ENCODE assay signal across 9 cellular contexts in the genomic region with DNA sequence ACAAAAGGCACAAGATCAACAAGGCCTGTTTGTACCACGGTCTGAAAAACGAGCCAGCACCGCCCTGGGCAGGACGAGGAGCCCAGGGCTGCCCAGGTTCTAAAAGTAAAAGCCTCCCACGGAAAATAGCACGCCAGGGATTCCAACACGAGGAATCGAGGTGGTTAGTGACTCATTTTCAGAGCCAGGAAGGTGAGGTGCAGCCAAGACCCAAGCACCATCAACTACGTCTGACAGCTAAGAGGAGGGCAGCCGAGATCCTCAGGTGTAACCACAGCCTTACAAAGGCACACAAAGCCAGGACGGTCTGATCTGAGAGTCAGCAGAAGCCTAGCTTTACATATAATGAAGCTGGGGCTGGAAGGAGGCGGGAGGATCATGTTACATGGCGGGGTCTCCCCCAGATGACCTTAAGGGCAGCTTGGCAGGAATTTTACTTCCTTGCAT. TPM values are rescaled to one million over a fixed set of nuclear protein-coding genes. Genes with fewer than 3 reads are reported as not detected.
DNase-seq lines count a peak whose midpoint lies in the region; ATAC-seq and TF ChIP-seq lines count a peak whose summit lies in the region.
"Had no signal": no experiment of that assay in that cellular context is flagged by ENCODE, and none has a peak within 500 bp of the region (broad histone marks: within the 10 kb centered on the region; RNA-seq: fewer than 3 reads in every experiment).

No MANE protein-coding gene starts in this region.

- no peaks in the 10 kb centered on the region for H3K9me3 ChIP-seq in transverse colon

- no peak for TF ChIP-seq EP300 in transverse colon (IDR thresholded peaks at IDR 0.05; ENCODE audit: low read depth)

- H3K27me3 Mint-ChIP-seq in activated naive CD4-positive, alpha-beta T cell treated with anti-CD3 and anti-CD28 coated beads for 36 hours (ENCODE audit: low read depth) = no peaks in the 10 kb centered on the region
- H3K27me3 Mint-ChIP-seq in activated T-cell treated with anti-CD3 and anti-CD28 coated beads, Interleukin-2, amount 50 U/mL, for 72 hours (ENCODE audit: low read depth) = no peaks in the 10 kb centered on the region
- H3K27me3 Mint-ChIP-seq in stimulated activated naive CD8-positive, alpha-beta T cell treated with anti-CD3 and anti-CD28 coated beads, Interleukin-15, Interleukin-2, amounts not matched to agents 100 ng/mL and 50 ng/mL, for 24 hours = no peaks in the 10 kb centered on the region

- WGBS in transverse colon (ENCODE audit: low coverage in 1 of 2), 2 donors = 60 to 76% methylated on average over 2 to 13 of the region's 13 CpGs

- no peaks in the 10 kb centered on the region for H3K9me3 Mint-ChIP-seq in activated naive CD4-positive, alpha-beta T cell treated with anti-CD3 and anti-CD28 coated beads for 36 hours
- no peaks in the 10 kb centered on the region for H3K9me3 Mint-ChIP-seq in activated T-cell treated with anti-CD3 and anti-CD28 coated beads, Interleukin-2, amount 50 U/mL, for 72 hours
- H3K9me3 Mint-ChIP-seq in stimulated activated naive CD8-positive, alpha-beta T cell treated with anti-CD3 and anti-CD28 coated beads, Interleukin-15, Interleukin-2, amounts not matched to agents 100 ng/mL and 50 ng/mL, for 24 hours = no peaks in the 10 kb centered on the region

- no peak for TF ChIP-seq CTCF in transverse colon (IDR thresholded peaks at IDR 0.05)

- H3K4me1 Mint-ChIP-seq in activated naive CD4-positive, alpha-beta T cell treated with anti-CD3 and anti-CD28 coated beads for 36 hours (ENCODE audit: low read depth) = peaks cover 73% of the 10 kb centered on the region
- H3K4me1 Mint-ChIP-seq in activated T-cell treated with anti-CD3 and anti-CD28 coated beads, Interleukin-2, amount 50 U/mL, for 72 hours (ENCODE audit: low read depth) = peaks cover 69% of the 10 kb centered on the region
- H3K4me1 Mint-ChIP-seq in stimulated activated naive CD8-positive, alpha-beta T cell treated with anti-CD3 and anti-CD28 coated beads, Interleukin-15, Interleukin-2, amounts not matched to agents 100 ng/mL and 50 ng/mL, for 24 hours (ENCODE audit: low read depth) = peaks cover 69% of the 10 kb centered on the region

- CTCF ChIA-PET in activated naive CD4-positive, alpha-beta T cell treated with anti-CD3 and anti-CD28 coated beads for 36 hours (lab: Charles Lee) = interaction anchor here (0.5 to 1.4 kb wide), 4 partner anchors 13 to 27 kb away, joined by 3 to 6 read pairs (median 4); no protein-coding TSS in a partner anchor

- H3K27ac Mint-ChIP-seq in activated naive CD4-positive, alpha-beta T cell treated with anti-CD3 and anti-CD28 coated beads for 36 hours = peak overlapping the region; percentile 82
- peak overlapping the region; percentile 72 for H3K27ac Mint-ChIP-seq in activated T-cell treated with anti-CD3 and anti-CD28 coated beads, Interleukin-2, amount 50 U/mL, for 72 hours
- H3K27ac Mint-ChIP-seq in stimulated activated naive CD8-positive, alpha-beta T cell treated with anti-CD3 and anti-CD28 coated beads, Interleukin-15, Interleukin-2, amounts not matched to agents 100 ng/mL and 50 ng/mL, for 24 hours = peak overlapping the region; percentile 56

- DNase-seq in activated naive CD4-positive, alpha-beta T cell treated with anti-CD3 and anti-CD28 coated beads for 36 hours = peak; percentile 50
- no peak for DNase-seq in activated naive CD4-positive, alpha-beta T cell treated with Interleukin-2 at 50 U/mL for 16 hours
- DNase-seq in activated T-cell treated with anti-CD3 and anti-CD28 coated beads, Interleukin-2, amount 50 U/mL, for 72 hours = peak in 1 of 2 donors; percentile 28
- DNase-seq in iPS-NIHi7 (ENCODE audit: extremely low spot score) = peak; percentile 52
- DNase-seq in transverse colon = no peak
- DNase-seq in NCI-H1417 treated with DMSO at 0.1 percent for 48 hours (lab: John Stamatoyannopoulos, UW) = no peak
- no peak for DNase-seq in KBM-7
- DNase-seq: PC-9 had no signal

- H3K4me3 ChIP-seq in transverse colon = no peak overlapping the region
- H3K4me3 ChIP-seq: PC-9 had no signal

- H3K36me3 ChIP-seq in transverse colon = no peaks in the 10 kb centered on the region

- intact Hi-C loops in activated naive CD4-positive, alpha-beta T cell treated with anti-CD3 and anti-CD28 coated beads for 36 hours (cut with micrococcal nuclease) = loop anchor here (1.0 kb wide), 1 partner anchor 10 kb away; no protein-coding TSS in a partner anchor
- intact Hi-C loops in transverse colon (cut with DNase I; ENCODE audit: low total_unique reads) = no loop called here

- in situ Hi-C loops in transverse colon (cut with MboI; ENCODE audit: low pct_ligation_motif_present in 1 of 4, low pct_unique_long_range_greater_than_20kb in 1 of 4, low sequenced_read_pairs in 3 of 4) = no loop called here
- in situ Hi-C loops in KBM-7 (cut with MboI; ENCODE audit: low pct_unique_long_range_greater_than_20kb, low sequenced_read_pairs) = no loop called here

- peaks cover 6% of the 10 kb centered on the region for H3K36me3 Mint-ChIP-seq in activated naive CD4-positive, alpha-beta T cell treated with anti-CD3 and anti-CD28 coated beads for 36 hours (ENCODE audit: low read depth)
- no peaks in the 10 kb centered on the region for H3K36me3 Mint-ChIP-seq in activated T-cell treated with anti-CD3 and anti-CD28 coated beads, Interleukin-2, amount 50 U/mL, for 72 hours (ENCODE audit: insufficient read depth in 2 of 2)
- peaks cover 21% of the 10 kb centered on the region for H3K36me3 Mint-ChIP-seq in stimulated activated naive CD8-positive, alpha-beta T cell treated with anti-CD3 and anti-CD28 coated beads, Interleukin-15, Interleukin-2, amounts not matched to agents 100 ng/mL and 50 ng/mL, for 24 hours (ENCODE audit: low read depth)

- no peak for TF ChIP-seq POLR2A in transverse colon (IDR thresholded peaks at IDR 0.05)

- H3K27me3 ChIP-seq in transverse colon = no peaks in the 10 kb centered on the region

- H3K4me1 ChIP-seq in transverse colon = peaks cover 0 to 5% (median 0%) of the 10 kb centered on the region in 4 donors

- H3K4me3 Mint-ChIP-seq in activated naive CD4-positive, alpha-beta T cell treated with anti-CD3 and anti-CD28 coated beads for 36 hours = peak overlapping the region; percentile 9
- H3K4me3 Mint-ChIP-seq in activated T-cell treated with anti-CD3 and anti-CD28 coated beads, Interleukin-2, amount 50 U/mL, for 72 hours = peak overlapping the region; percentile 73 to 80
- H3K4me3 Mint-ChIP-seq in stimulated activated naive CD8-positive, alpha-beta T cell treated with anti-CD3 and anti-CD28 coated beads, Interleukin-15, Interleukin-2, amounts not matched to agents 100 ng/mL and 50 ng/mL, for 24 hours = peak overlapping the region; percentile 68

- H3K27ac ChIP-seq in transverse colon = no peak overlapping the region
- H3K27ac ChIP-seq: PC-9 had no signal

- ATAC-seq in activated T-cell treated with anti-CD3 and anti-CD28 coated beads, Interleukin-2, amount 50 U/mL, for 72 hours (replicated peaks in 1 of 2) = peak; percentile 53 to 69

RNA-seq across cellular contexts. Expression of a gene that starts 52.5 kb away (rescaled TPM):
- 10 to 100 TPM; 11.9 to 13.0 TPM for total RNA-seq in activated naive CD4-positive, alpha-beta T cell treated with anti-CD3 and anti-CD28 coated beads for 36 hours
- total RNA-seq in activated T-cell treated with anti-CD3 and anti-CD28 coated beads, Interleukin-2, amount 50 U/mL, for 72 hours = 10 to 100 TPM; 21.9 to 25.6 TPM
- 1 to 10 TPM; 1.4 to 10.0 (median 3.6) TPM for total RNA-seq in transverse colon
- total RNA-seq: PC-9 had no signal

Comparison
In these comparisons a context has a peak if more than half of its experiments do, and no peak if none do; other contexts are left out.
1. DNase-seq: peak in activated naive CD4-positive, alpha-beta T cell treated with anti-CD3 and anti-CD28 coated beads for 36 hours (single experiment) and iPS-NIHi7 (single experiment); none in activated naive CD4-positive, alpha-beta T cell treated with Interleukin-2 at 50 U/mL for 16 hours (single experiment), transverse colon (single experiment), NCI-H1417 treated with DMSO at 0.1 percent for 48 hours (single experiment) and KBM-7 (single experiment).
2. H3K4me3 Mint-ChIP-seq: peak in every context shown above with its lines; median percentile 76 in activated T-cell treated with anti-CD3 and anti-CD28 coated beads, Interleukin-2, amount 50 U/mL, for 72 hours; 68 in stimulated activated naive CD8-positive, alpha-beta T cell treated with anti-CD3 and anti-CD28 coated beads, Interleukin-15, Interleukin-2, amounts not matched to agents 100 ng/mL and 50 ng/mL, for 24 hours; 9 in activated naive CD4-positive, alpha-beta T cell treated with anti-CD3 and anti-CD28 coated beads for 36 hours.
3. Peak in every context shown above with its lines, with median percentiles within 50 percentile points of each other: H3K27ac Mint-ChIP-seq.